1 cellular context compared by ENCODE assay signal in genomic region chr1:162381383-162381782, GRCh38.
TF ChIP-seq lines count a peak whose summit lies in the region.

Gene C1orf226, plus strand, starts transcription at chr1:162381728. Its CDS starts 174 bp downstream, at chr1:162381902.

TF ChIP-seq in HepG2, 621 proteins besides CTCF, POLR2A, EP300 and RAD21:
- no peak for TF ChIP-seq DBP (CRISPR knock-in tag; IDR thresholded peaks at IDR 0.05; ENCODE audit: not compliant biosample characterization)
- TF ChIP-seq ZNF609 (CRISPR knock-in tag; IDR thresholded peaks at IDR 0.05; ENCODE audit: borderline replicate concordance): no peak
- TF ChIP-seq ZNF460 (CRISPR knock-in tag; IDR thresholded peaks at IDR 0.05; ENCODE audit: borderline replicate concordance): no peak
- no peak for TF ChIP-seq USF2 (IDR thresholded peaks at IDR 0.05; ENCODE audit: low read depth, low read length)
- TF ChIP-seq USF2 (CRISPR knock-in tag; IDR thresholded peaks at IDR 0.05; ENCODE audit: borderline replicate concordance): no peak
- no peak for TF ChIP-seq ZNF704 (CRISPR knock-in tag; IDR thresholded peaks at IDR 0.05; ENCODE audit: borderline replicate concordance)
- no peak for TF ChIP-seq HMG20A (CRISPR knock-in tag; IDR thresholded peaks at IDR 0.05; ENCODE audit: borderline replicate concordance)
- no peak for TF ChIP-seq DMTF1 (CRISPR knock-in tag; IDR thresholded peaks at IDR 0.05)
- TF ChIP-seq EZH2 (conservative IDR thresholded peaks at IDR 0.05; ENCODE audit: low read depth, low read length): no peak
- TF ChIP-seq DZIP1 (CRISPR knock-in tag; IDR thresholded peaks at IDR 0.05): no peak
- TF ChIP-seq MEIS1 (CRISPR knock-in tag; IDR thresholded peaks at IDR 0.05; ENCODE audit: borderline replicate concordance): no peak
- TF ChIP-seq MAF1 (CRISPR knock-in tag; IDR thresholded peaks at IDR 0.05; ENCODE audit: borderline replicate concordance): no peak
